Comparison of ENCODE assay signal across 34 cellular contexts in the genomic region with DNA sequence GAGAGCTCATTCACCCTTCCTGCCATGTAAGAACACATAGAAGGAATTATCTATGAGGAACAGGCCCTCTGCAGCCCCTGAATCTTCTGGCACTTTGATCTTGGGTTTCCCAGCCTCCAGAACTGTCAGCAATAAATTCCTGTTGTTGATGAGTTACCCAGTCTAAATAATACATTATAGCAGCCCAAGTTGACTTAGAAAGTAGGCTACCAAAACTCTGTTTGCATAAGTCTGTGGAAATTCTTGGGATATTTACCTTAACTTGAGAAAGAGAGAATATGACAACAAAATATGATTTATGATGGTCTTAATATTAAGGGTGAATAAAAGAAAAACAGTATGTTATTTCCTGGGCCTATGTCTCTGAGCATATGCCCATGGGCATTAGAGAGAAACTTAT.
"Had no signal": no experiment of that assay in that cellular context is flagged by ENCODE, and none has a peak within 500 bp of the region (broad histone marks: within the 10 kb centered on the region; RNA-seq: fewer than 3 reads in every experiment).

No MANE protein-coding gene starts in this region.

- H3K36me3 ChIP-seq: MG63 had no signal

- H3K27me3 ChIP-seq: MG63 had no signal

- DNase-seq: Karpas-422, Kasumi-1, MG63, MM.1S, MV-4-11, NCI-H1048, NCI-H1092, NCI-H1092 treated with DMSO at 0.1 percent for 48 hours, NCI-H1105, NCI-H1417 treated with DMSO at 0.1 percent for 48 hours, NCI-H1436, NCI-H1436 treated with DMSO at 0.1 percent for 48 hours, NCI-H146, NCI-H1694, NCI-H1694 treated with DMSO at 0.1 percent for 48 hours, NCI-H187, NCI-H187 treated with DMSO at 0.1 percent for 48 hours, NCI-H1930, NCI-H2029, NCI-H2029 treated with DMSO at 0.1 percent for 48 hours, NCI-H2081, NCI-H2081 treated with DMSO at 0.1 percent for 48 hours, NCI-H2107, NCI-H2171, NCI-H2171 treated with DMSO at 0.1 percent for 48 hours, NCI-H2227 treated with DMSO at 0.1 percent for 48 hours, NCI-H226, NCI-H345, NCI-H446, NCI-H446 treated with DMSO at 0.1 percent for 48 hours, NCI-H510A, NCI-H510A treated with DMSO at 0.1 percent for 48 hours, NCI-H524, NCI-H524 treated with DMSO at 0.1 percent for 48 hours had no signal

- H3K4me3 ChIP-seq: MG63 had no signal

- H3K9me3 ChIP-seq: MG63 had no signal
